ENCODE assay signal across 16 cellular contexts in the genomic region with DNA sequence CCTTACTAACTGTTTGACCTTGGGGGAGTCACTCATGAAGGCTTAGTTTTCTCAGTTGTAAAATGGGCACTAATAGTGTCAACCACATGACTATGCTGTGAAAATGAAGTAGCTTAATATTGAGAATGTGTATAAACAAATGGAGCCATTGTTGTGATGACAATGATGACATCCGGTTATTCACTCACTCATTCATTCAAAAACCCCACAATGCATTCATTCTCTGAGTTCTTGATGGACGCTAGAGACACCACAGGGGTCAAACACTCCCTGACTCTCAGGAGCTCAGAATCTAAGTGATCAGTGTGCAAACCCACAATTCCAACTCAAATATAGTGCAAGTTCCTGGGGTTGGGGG.
DNase-seq lines count a peak whose midpoint lies in the region; ATAC-seq and TF ChIP-seq lines count a peak whose summit lies in the region.
"Had no signal": no experiment of that assay in that cellular context is flagged by ENCODE, and none has a peak within 500 bp of the region (broad histone marks: within the 10 kb centered on the region; RNA-seq: fewer than 3 reads in every experiment).

No MANE protein-coding gene starts in this region.

- H3K4me2 ChIP-seq in PC-3 (ENCODE audit: low read length): no peak overlapping the region
- H3K4me2 ChIP-seq: BLaER1 had no signal

- H3K4me3 ChIP-seq in PC-3 (ENCODE audit: low read length) (no peak overlapping the region), vagina (no peak overlapping the region)
- H3K4me3 ChIP-seq: BLaER1 had no signal

- H3K27ac ChIP-seq in PC-3 (ENCODE audit: low read length) (no peak overlapping the region), vagina (no peak overlapping the region)
- H3K27ac ChIP-seq: BLaER1 had no signal

- H4K20me1 ChIP-seq in PC-3 (ENCODE audit: low read length): no peaks in the 10 kb centered on the region
- H4K20me1 ChIP-seq: BLaER1 had no signal

- H3K9me3 Mint-ChIP-seq in HFFc6: no peaks in the 10 kb centered on the region
- H3K9me3 Mint-ChIP-seq in nephron progenitor cell: no peaks in the 10 kb centered on the region
- H3K9me3 Mint-ChIP-seq: CD8-positive, alpha-beta memory T cell had no signal

- POLR2A ChIA-PET in PC-3 (lab: Charles Lee; ENCODE audit: unreplicated experiment): no interaction called here

- DNase-seq in HFFc6 (no peak), SK-MEL-5 (ENCODE audit: low read depth, low spot score) (peak; percentile 69), globus pallidus (ENCODE audit: low spot score) (peak; percentile 29), nephron progenitor cell (no peak), PC-3 (no peak), vagina (ENCODE audit: extremely low spot score in 2 of 2) (no peak), kidney tubule cell (ENCODE audit: low spot score) (no peak), head of caudate nucleus (no peak)
- DNase-seq: 8988T; AML-193; Caco-2; CD8-positive, alpha-beta memory T cell; DND-41; GF-D8 had no signal

- H2AFZ ChIP-seq in PC-3 (ENCODE audit: low read length): no peak overlapping the region

- H3K4me1 Mint-ChIP-seq in HFFc6 (ENCODE audit: low read depth) (peaks cover 56% of the 10 kb centered on the region), nephron progenitor cell (peaks cover 99% of the 10 kb centered on the region)
- H3K4me1 Mint-ChIP-seq: CD8-positive, alpha-beta memory T cell had no signal

- no peaks in the 10 kb centered on the region for H3K79me2 ChIP-seq in PC-3 (ENCODE audit: low read length)

- no peak overlapping the region for H3K9ac ChIP-seq in PC-3 (ENCODE audit: low read length)
- H3K9ac ChIP-seq: BLaER1 had no signal

- BruUV-seq in PC-3 (replicated peaks; lab: Mats Ljungman, UMichigan): no TSS peak

- intact Hi-C loops in PC-3 (cut with micrococcal nuclease): no loop called here
- intact Hi-C loops in vagina (cut with DNase I): no loop called here
- intact Hi-C loops in head of caudate nucleus (cut with DNase I): no loop called here

- no peaks in the 10 kb centered on the region for H3K36me3 ChIP-seq in PC-3 (ENCODE audit: low read depth, low read length)
- no peaks in the 10 kb centered on the region for H3K36me3 ChIP-seq in vagina
- H3K36me3 ChIP-seq: BLaER1 had no signal

- H3K4me1 ChIP-seq in PC-3 (ENCODE audit: insufficient read depth, low read length) (0 out of 2 replicates have a peak, but pooled peaks cover 4% of the 10 kb centered on the region), vagina (peaks cover 19% of the 10 kb centered on the region)
- H3K4me1 ChIP-seq: Caco-2 had no signal

- H3K27me3 Mint-ChIP-seq in HFFc6 (ENCODE audit: insufficient read depth) (peaks cover 11% of the 10 kb centered on the region; the same call in 1 of the 2 replicates), nephron progenitor cell (ENCODE audit: low read depth, poor library complexity) (peaks cover 40% of the 10 kb centered on the region)

- CTCF ChIA-PET in PC-3 (lab: Charles Lee): no interaction called here

- no peaks in the 10 kb centered on the region for H3F3A ChIP-seq in PC-3 (ENCODE audit: low read length, unreplicated experiment)

- H3K9me2 ChIP-seq in PC-3 (replicated peaks; ENCODE audit: low read length): no peaks in the 10 kb centered on the region

- no peak for TF ChIP-seq POLR2A in vagina (IDR thresholded peaks at IDR 0.05)

- H3K9me3 ChIP-seq in PC-3 (ENCODE audit: low read length) (no peaks in the 10 kb centered on the region), vagina (no peaks in the 10 kb centered on the region)
- H3K9me3 ChIP-seq: BLaER1, Caco-2 had no signal

- no peak for ATAC-seq in PC-3
- ATAC-seq: HepG2 had no signal

- H3K4me3 Mint-ChIP-seq in HFFc6 (peak overlapping the region; percentile 68; the same call in 1 of the 2 replicates), nephron progenitor cell (no peak overlapping the region)
- H3K4me3 Mint-ChIP-seq: CD8-positive, alpha-beta memory T cell had no signal

- in situ Hi-C loops in SK-MEL-5 (cut with HindIII; ENCODE audit: low pct_unique_long_range_greater_than_20kb, low sequenced_read_pairs): no loop called here

- peak overlapping the region; percentile 91 for H3K27ac Mint-ChIP-seq in HFFc6
- peak overlapping the region; percentile 30 for H3K27ac Mint-ChIP-seq in nephron progenitor cell
- H3K27ac Mint-ChIP-seq: CD8-positive, alpha-beta memory T cell had no signal

- H3K36me3 Mint-ChIP-seq in HFFc6 (ENCODE audit: low read depth): no peaks in the 10 kb centered on the region
- no peaks in the 10 kb centered on the region for H3K36me3 Mint-ChIP-seq in nephron progenitor cell (ENCODE audit: low read depth)
- H3K36me3 Mint-ChIP-seq: CD8-positive, alpha-beta memory T cell had no signal

- TF ChIP-seq CTCF in HFFc6 (IDR thresholded peaks at IDR 0.05) (no peak), nephron progenitor cell (IDR thresholded peaks at IDR 0.05) (no peak), PC-3 (conservative IDR thresholded peaks at IDR 0.05; ENCODE audit: low read depth, low read length) (no peak), vagina (IDR thresholded peaks at IDR 0.05) (no peak)

- peaks cover 35% of the 10 kb centered on the region for H3K27me3 ChIP-seq in PC-3 (ENCODE audit: low read length)
- H3K27me3 ChIP-seq in vagina: no peaks in the 10 kb centered on the region
- H3K27me3 ChIP-seq: BLaER1 had no signal

Comparison
In these comparisons a context has a peak if more than half of its experiments do, and no peak if none do; other contexts are left out.
1. DNase-seq: peak in SK-MEL-5 (single experiment) and globus pallidus (single experiment); none in HFFc6 (single experiment), nephron progenitor cell (single experiment), PC-3 (single experiment), vagina (0 of 2), kidney tubule cell (single experiment) and head of caudate nucleus (0 of 42).